1 cellular context compared by ENCODE assay signal in the genomic region with DNA sequence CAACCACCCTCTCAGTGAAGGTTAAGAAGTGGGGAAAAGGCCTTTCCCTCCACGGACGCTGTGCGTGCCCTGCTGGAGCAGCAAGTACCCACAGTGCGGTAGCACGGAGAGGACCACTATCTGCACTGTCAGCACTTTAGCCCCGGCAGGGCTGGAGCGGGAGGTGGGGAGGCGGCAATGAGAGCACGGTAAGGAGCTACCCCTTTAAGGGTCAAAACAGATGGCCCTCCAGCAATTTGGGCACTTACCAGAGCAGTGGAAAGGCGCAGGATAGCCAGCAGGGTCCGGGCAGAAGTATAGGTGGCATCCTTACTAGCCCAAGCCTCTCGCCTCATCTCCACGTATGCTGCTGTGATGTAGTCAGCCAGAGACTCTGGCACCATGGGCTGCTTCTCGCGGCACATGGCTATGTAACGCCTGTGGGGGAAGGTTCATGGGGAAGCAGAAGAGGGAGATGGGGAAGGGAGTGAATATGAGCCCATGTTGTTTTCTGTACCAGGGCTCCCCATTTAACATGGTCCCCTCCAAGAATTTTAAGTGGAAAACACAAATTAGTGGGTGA.
TF ChIP-seq lines count a peak whose summit lies in the region.

No MANE protein-coding gene starts in this region.

TF ChIP-seq in WTC11, 78 proteins besides CTCF, POLR2A, EP300 and RAD21 (continued from another document):
- no peak for TF ChIP-seq KAT7 (CRISPR knock-in tag; IDR thresholded peaks at IDR 0.05; ENCODE audit: borderline replicate concordance)
- TF ChIP-seq PRRX2 (CRISPR knock-in tag; IDR thresholded peaks at IDR 0.05): peak; percentile 55; the same call in 1 of the 2 replicates
- no peak for TF ChIP-seq ZNF317 (CRISPR knock-in tag; IDR thresholded peaks at IDR 0.05; ENCODE audit: borderline replicate concordance, low read depth)
- TF ChIP-seq ELF4 (CRISPR knock-in tag; IDR thresholded peaks at IDR 0.05; ENCODE audit: low read depth): no peak
- TF ChIP-seq, protein P1, sequence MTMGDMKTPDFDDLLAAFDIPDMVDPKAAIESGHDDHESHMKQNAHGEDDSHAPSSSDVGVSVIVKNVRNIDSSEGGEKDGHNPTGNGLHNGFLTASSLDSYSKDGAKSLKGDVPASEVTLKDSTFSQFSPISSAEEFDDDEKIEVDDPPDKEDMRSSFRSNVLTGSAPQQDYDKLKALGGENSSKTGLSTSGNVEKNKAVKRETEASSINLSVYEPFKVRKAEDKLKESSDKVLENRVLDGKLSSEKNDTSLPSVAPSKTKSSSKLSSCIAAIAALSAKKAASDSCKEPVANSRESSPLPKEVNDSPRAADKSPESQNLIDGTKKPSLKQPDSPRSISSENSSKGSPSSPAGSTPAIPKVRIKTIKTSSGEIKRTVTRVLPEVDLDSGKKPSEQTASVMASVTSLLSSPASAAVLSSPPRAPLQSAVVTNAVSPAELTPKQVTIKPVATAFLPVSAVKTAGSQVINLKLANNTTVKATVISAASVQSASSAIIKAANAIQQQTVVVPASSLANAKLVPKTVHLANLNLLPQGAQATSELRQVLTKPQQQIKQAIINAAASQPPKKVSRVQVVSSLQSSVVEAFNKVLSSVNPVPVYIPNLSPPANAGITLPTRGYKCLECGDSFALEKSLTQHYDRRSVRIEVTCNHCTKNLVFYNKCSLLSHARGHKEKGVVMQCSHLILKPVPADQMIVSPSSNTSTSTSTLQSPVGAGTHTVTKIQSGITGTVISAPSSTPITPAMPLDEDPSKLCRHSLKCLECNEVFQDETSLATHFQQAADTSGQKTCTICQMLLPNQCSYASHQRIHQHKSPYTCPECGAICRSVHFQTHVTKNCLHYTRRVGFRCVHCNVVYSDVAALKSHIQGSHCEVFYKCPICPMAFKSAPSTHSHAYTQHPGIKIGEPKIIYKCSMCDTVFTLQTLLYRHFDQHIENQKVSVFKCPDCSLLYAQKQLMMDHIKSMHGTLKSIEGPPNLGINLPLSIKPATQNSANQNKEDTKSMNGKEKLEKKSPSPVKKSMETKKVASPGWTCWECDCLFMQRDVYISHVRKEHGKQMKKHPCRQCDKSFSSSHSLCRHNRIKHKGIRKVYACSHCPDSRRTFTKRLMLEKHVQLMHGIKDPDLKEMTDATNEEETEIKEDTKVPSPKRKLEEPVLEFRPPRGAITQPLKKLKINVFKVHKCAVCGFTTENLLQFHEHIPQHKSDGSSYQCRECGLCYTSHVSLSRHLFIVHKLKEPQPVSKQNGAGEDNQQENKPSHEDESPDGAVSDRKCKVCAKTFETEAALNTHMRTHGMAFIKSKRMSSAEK (CRISPR knock-in tag; IDR thresholded peaks at IDR 0.05; ENCODE audit: borderline replicate concordance): 0 out of 2 replicates have a peak, but pooled peaks have one; percentile 49
- no peak for TF ChIP-seq FOXJ3 (CRISPR knock-in tag; IDR thresholded peaks at IDR 0.05; ENCODE audit: borderline replicate concordance)
- TF ChIP-seq ZNF219 (CRISPR knock-in tag; IDR thresholded peaks at IDR 0.05; ENCODE audit: borderline replicate concordance): no peak
- no peak for TF ChIP-seq GABPB1 (CRISPR knock-in tag; IDR thresholded peaks at IDR 0.05)
- TF ChIP-seq, protein P2, sequence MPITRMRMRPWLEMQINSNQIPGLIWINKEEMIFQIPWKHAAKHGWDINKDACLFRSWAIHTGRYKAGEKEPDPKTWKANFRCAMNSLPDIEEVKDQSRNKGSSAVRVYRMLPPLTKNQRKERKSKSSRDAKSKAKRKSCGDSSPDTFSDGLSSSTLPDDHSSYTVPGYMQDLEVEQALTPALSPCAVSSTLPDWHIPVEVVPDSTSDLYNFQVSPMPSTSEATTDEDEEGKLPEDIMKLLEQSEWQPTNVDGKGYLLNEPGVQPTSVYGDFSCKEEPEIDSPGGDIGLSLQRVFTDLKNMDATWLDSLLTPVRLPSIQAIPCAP (CRISPR knock-in tag; IDR thresholded peaks at IDR 0.05): no peak
- no peak for TF ChIP-seq JAZF1 (CRISPR knock-in tag; IDR thresholded peaks at IDR 0.05)
- no peak for TF ChIP-seq NFYB (CRISPR knock-in tag; conservative IDR thresholded peaks at IDR 0.05; ENCODE audit: low read depth)
- TF ChIP-seq, protein P3, sequence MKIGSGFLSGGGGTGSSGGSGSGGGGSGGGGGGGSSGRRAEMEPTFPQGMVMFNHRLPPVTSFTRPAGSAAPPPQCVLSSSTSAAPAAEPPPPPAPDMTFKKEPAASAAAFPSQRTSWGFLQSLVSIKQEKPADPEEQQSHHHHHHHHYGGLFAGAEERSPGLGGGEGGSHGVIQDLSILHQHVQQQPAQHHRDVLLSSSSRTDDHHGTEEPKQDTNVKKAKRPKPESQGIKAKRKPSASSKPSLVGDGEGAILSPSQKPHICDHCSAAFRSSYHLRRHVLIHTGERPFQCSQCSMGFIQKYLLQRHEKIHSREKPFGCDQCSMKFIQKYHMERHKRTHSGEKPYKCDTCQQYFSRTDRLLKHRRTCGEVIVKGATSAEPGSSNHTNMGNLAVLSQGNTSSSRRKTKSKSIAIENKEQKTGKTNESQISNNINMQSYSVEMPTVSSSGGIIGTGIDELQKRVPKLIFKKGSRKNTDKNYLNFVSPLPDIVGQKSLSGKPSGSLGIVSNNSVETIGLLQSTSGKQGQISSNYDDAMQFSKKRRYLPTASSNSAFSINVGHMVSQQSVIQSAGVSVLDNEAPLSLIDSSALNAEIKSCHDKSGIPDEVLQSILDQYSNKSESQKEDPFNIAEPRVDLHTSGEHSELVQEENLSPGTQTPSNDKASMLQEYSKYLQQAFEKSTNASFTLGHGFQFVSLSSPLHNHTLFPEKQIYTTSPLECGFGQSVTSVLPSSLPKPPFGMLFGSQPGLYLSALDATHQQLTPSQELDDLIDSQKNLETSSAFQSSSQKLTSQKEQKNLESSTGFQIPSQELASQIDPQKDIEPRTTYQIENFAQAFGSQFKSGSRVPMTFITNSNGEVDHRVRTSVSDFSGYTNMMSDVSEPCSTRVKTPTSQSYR (CRISPR knock-in tag; IDR thresholded peaks at IDR 0.05): no peak
- no peak for TF ChIP-seq SMAD3 (CRISPR knock-in tag; IDR thresholded peaks at IDR 0.05; ENCODE audit: borderline replicate concordance)
- TF ChIP-seq, protein P4, sequence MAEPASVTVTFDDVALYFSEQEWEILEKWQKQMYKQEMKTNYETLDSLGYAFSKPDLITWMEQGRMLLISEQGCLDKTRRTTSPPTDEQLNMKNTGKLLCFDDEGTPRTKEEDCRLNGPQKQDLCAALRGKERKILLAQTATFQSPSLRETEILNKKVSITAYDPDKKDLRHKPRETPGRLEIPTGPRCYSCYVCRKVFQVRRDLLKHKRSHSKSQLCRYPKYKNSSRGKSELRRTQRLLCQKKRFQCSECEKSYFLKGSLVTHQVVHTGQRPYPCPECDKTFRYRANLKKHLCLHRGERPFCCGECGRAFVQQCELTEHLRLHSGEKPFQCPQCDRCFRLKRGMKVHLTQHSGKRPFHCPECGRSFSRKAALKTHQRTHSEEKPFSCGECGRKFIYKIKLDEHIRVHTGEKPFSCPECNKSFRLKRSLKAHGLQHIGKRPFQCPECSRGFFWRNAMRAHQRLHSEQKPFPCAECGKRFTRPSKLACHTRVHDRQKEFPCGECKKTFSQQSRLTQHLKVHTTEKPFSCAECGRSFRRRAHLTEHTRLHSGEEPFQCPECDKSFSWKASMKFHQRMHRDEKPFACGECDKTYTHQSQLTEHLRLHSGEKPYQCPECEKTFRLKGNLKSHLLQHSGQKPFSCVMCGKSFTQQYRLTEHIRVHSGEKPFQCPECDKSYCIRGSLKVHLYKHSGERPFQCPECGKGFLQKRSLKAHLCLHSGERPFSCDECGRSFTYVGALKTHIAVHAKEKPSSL (CRISPR knock-in tag; conservative IDR thresholded peaks at IDR 0.05): no peak
- no peak for TF ChIP-seq NR3C1 (CRISPR knock-in tag; conservative IDR thresholded peaks at IDR 0.05; ENCODE audit: low read depth)
- no peak for TF ChIP-seq TP53 (CRISPR knock-in tag; IDR thresholded peaks at IDR 0.05)
- TF ChIP-seq ZNF396 (CRISPR knock-in tag; IDR thresholded peaks at IDR 0.05; ENCODE audit: borderline replicate concordance): no peak
- TF ChIP-seq, protein P5, sequence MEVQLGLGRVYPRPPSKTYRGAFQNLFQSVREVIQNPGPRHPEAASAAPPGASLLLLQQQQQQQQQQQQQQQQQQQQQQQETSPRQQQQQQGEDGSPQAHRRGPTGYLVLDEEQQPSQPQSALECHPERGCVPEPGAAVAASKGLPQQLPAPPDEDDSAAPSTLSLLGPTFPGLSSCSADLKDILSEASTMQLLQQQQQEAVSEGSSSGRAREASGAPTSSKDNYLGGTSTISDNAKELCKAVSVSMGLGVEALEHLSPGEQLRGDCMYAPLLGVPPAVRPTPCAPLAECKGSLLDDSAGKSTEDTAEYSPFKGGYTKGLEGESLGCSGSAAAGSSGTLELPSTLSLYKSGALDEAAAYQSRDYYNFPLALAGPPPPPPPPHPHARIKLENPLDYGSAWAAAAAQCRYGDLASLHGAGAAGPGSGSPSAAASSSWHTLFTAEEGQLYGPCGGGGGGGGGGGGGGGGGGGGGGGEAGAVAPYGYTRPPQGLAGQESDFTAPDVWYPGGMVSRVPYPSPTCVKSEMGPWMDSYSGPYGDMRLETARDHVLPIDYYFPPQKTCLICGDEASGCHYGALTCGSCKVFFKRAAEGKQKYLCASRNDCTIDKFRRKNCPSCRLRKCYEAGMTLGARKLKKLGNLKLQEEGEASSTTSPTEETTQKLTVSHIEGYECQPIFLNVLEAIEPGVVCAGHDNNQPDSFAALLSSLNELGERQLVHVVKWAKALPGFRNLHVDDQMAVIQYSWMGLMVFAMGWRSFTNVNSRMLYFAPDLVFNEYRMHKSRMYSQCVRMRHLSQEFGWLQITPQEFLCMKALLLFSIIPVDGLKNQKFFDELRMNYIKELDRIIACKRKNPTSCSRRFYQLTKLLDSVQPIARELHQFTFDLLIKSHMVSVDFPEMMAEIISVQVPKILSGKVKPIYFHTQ (CRISPR knock-in tag; IDR thresholded peaks at IDR 0.05): 0 out of 2 replicates have a peak, but pooled peaks have one; percentile 13
- TF ChIP-seq, protein P6, sequence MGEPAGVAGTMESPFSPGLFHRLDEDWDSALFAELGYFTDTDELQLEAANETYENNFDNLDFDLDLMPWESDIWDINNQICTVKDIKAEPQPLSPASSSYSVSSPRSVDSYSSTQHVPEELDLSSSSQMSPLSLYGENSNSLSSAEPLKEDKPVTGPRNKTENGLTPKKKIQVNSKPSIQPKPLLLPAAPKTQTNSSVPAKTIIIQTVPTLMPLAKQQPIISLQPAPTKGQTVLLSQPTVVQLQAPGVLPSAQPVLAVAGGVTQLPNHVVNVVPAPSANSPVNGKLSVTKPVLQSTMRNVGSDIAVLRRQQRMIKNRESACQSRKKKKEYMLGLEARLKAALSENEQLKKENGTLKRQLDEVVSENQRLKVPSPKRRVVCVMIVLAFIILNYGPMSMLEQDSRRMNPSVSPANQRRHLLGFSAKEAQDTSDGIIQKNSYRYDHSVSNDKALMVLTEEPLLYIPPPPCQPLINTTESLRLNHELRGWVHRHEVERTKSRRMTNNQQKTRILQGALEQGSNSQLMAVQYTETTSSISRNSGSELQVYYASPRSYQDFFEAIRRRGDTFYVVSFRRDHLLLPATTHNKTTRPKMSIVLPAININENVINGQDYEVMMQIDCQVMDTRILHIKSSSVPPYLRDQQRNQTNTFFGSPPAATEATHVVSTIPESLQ (CRISPR knock-in tag; IDR thresholded peaks at IDR 0.05): no peak
TF ChIP-seq in WTC11: peak in this region for 3.
